Comparison of ENCODE assay signal across 29 cellular contexts in the genomic region with DNA sequence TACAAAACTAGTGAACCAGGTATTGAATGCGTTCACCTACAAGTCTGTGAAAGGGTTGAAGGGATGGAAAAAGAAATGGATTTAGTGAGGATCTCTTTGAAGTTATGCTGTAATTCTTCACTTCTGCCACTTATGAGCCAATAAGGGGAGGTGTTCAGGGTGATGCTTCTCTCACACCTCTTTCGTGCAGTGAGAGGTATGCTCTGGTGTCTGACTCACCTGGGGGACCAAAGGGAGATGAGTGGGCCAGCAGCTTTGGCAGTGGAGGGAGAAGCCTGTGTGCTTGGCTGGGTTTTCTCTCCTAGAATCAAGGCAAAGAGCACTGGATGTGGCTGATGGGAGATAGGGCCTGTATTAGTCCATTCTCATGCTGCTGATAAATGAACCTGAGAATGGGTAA. TPM values are rescaled to one million over a fixed set of nuclear protein-coding genes. Genes with fewer than 3 reads are reported as not detected.
"Had no signal": no experiment of that assay in that cellular context is flagged by ENCODE, and none has a peak within 500 bp of the region (broad histone marks: within the 10 kb centered on the region; RNA-seq: fewer than 3 reads in every experiment).

No MANE protein-coding gene starts in this region.

- H3K27ac Mint-ChIP-seq: effector memory CD8-positive, alpha-beta T cell; mesothelial cell of epicardium; naive B cell; natural killer cell treated with Interleukin-12 subunit alpha and Interleukin-12 subunit beta and Interleukin-15 and Interleukin-18, amount 100 ng/mL, for 72 hours; stimulated activated memory B cell treated with anti-CD40 and anti-IgM and Interleukin-4, amounts not matched to agents 10 μg/mL and 1 μg/mL and 100 μg/mL, for 72 hours had no signal

- H3K36me3 ChIP-seq: gastrocnemius medialis, heart left ventricle, ovary, sigmoid colon, tibial artery, upper lobe of left lung had no signal

- H2AFZ ChIP-seq: hepatocyte had no signal

- H3K4me1 Mint-ChIP-seq: mesothelial cell of epicardium; stimulated activated memory B cell treated with anti-CD40 and anti-IgM and Interleukin-4, amounts not matched to agents 10 μg/mL and 1 μg/mL and 100 μg/mL, for 72 hours had no signal

- H3K79me2 ChIP-seq: hepatocyte had no signal

- H3K36me3 Mint-ChIP-seq: naive B cell; natural killer cell treated with Interleukin-12 subunit alpha and Interleukin-12 subunit beta and Interleukin-15 and Interleukin-18, amount 100 ng/mL, for 72 hours; stimulated activated memory B cell treated with anti-CD40 and anti-IgM and Interleukin-4, amounts not matched to agents 10 μg/mL and 1 μg/mL and 100 μg/mL, for 72 hours had no signal

- H3K9me3 Mint-ChIP-seq: effector memory CD8-positive, alpha-beta T cell; natural killer cell treated with Interleukin-12 subunit alpha and Interleukin-12 subunit beta and Interleukin-15 and Interleukin-18, amount 100 ng/mL, for 72 hours; stimulated activated memory B cell treated with anti-CD40 and anti-IgM and Interleukin-4, amounts not matched to agents 10 μg/mL and 1 μg/mL and 100 μg/mL, for 72 hours had no signal

- H3K27ac ChIP-seq: gastrocnemius medialis, heart left ventricle, hepatocyte, left lung, ovary, psoas muscle, sigmoid colon, testis, tibial artery, upper lobe of left lung had no signal

- H3K27me3 Mint-ChIP-seq: effector memory CD8-positive, alpha-beta T cell; naive B cell; natural killer cell treated with Interleukin-12 subunit alpha and Interleukin-12 subunit beta and Interleukin-15 and Interleukin-18, amount 100 ng/mL, for 72 hours; stimulated activated memory B cell treated with anti-CD40 and anti-IgM and Interleukin-4, amounts not matched to agents 10 μg/mL and 1 μg/mL and 100 μg/mL, for 72 hours had no signal

- H3K4me2 ChIP-seq: hepatocyte had no signal

- H3K4me3 ChIP-seq: gastrocnemius medialis, heart left ventricle, hepatocyte, left lung, mucosa of descending colon, ovary, psoas muscle, sigmoid colon, testis, tibial artery, upper lobe of left lung had no signal

- FAIRE-seq: endometrium, kidney, urothelium cell line had no signal

- ATAC-seq: effector memory CD8-positive, alpha-beta T cell; gastrocnemius medialis; heart left ventricle; left cardiac atrium; left lung; mucosa of descending colon; natural killer cell treated with Interleukin-12 subunit alpha and Interleukin-12 subunit beta and Interleukin-15 and Interleukin-18, amount 100 ng/mL, for 72 hours; psoas muscle; right cardiac atrium; stimulated activated memory B cell treated with anti-CD40 and anti-IgM and Interleukin-4, amounts not matched to agents 10 μg/mL and 1 μg/mL and 100 μg/mL, for 72 hours; stimulated activated naive CD8-positive, alpha-beta T cell treated with anti-CD3 and anti-CD28 coated beads, Interleukin-15, Interleukin-2, amounts not matched to agents 100 U/mL and 50 U/mL, for 24 hours had no signal

- H3K9me3 ChIP-seq: gastrocnemius medialis, left lung, mucosa of descending colon, ovary, psoas muscle, sigmoid colon, testis, tibial artery, upper lobe of left lung had no signal

- DNase-seq: cortex of kidney; effector memory CD8-positive, alpha-beta T cell; gastrocnemius medialis; heart left ventricle; kidney; left cardiac atrium; left lung; mesenchymal stem cell; mucosa of descending colon; naive B cell; occipital lobe; ovary; posterior cingulate gyrus; psoas muscle; right cardiac atrium; sigmoid colon; stimulated activated CD4-positive, alpha-beta T cell treated with anti-CD3 and anti-CD28 coated beads, Interleukin-2, amount 100 ng/mL, for 24 hours; stimulated activated CD4-positive, alpha-beta T cell treated with anti-CD3 and anti-CD28 coated beads, Interleukin-4, amount 100 ng/mL, for 4 hours; stimulated activated naive CD8-positive, alpha-beta T cell treated with anti-CD3 and anti-CD28 coated beads, Interleukin-15, Interleukin-2, amounts not matched to agents 100 U/mL and 50 U/mL, for 24 hours; substantia nigra; testis; tibial artery; upper lobe of left lung had no signal

- H3K27me3 ChIP-seq: gastrocnemius medialis, heart left ventricle, hepatocyte, left lung, ovary, sigmoid colon, testis, tibial artery, upper lobe of left lung had no signal

- H3K4me3 Mint-ChIP-seq: effector memory CD8-positive, alpha-beta T cell; mesothelial cell of epicardium; naive B cell; natural killer cell treated with Interleukin-12 subunit alpha and Interleukin-12 subunit beta and Interleukin-15 and Interleukin-18, amount 100 ng/mL, for 72 hours; stimulated activated memory B cell treated with anti-CD40 and anti-IgM and Interleukin-4, amounts not matched to agents 10 μg/mL and 1 μg/mL and 100 μg/mL, for 72 hours had no signal

- H3K4me1 ChIP-seq: gastrocnemius medialis, heart left ventricle, left lung, psoas muscle, sigmoid colon, testis, tibial artery, upper lobe of left lung had no signal

RNA-seq across cellular contexts. Expression of a gene that starts 45.4 kb away (rescaled TPM):
- total RNA-seq: gastrocnemius medialis had no signal
